In the genomic region with DNA sequence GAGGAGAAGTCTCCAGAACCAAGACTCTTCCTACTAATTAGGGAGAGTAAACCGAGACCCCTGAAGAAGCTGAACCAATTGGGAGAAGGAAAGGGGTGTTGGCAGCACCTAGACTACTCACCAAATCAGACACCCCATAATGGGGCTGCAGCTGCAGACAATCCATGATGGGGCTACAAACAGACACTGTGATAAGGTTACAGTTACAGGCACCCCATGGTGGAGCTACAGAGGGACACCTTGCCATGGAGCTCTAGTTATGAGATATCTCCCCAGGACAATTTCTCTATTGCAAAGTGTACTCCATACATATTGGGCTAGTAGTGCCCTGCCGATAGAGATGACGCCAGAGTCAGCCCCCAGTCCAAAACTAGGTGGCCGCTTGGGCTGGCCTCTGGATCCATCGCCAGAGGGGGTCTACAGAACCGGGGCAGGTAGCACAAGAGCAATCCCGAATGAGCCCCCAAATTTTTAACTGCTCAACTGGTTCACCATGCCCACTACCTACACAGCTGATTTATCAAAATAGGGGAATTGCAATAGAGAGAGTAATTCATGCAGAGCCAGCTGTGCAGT, we compare ENCODE assay signal across 20 cellular contexts.
"Had no signal": no experiment of that assay in that cellular context is flagged by ENCODE, and none has a peak within 500 bp of the region (broad histone marks: within the 10 kb centered on the region; RNA-seq: fewer than 3 reads in every experiment).

No MANE protein-coding gene starts in this region.

- H3K4me1 ChIP-seq: uterus had no signal

- H3K4me3 ChIP-seq: cardiac muscle cell, esophagus muscularis mucosa, gastroesophageal sphincter, transverse colon, uterus had no signal

- FAIRE-seq: endothelial cell of umbilical vein had no signal

- H3K4me3 Mint-ChIP-seq: activated CD8-positive, alpha-beta T cell treated with anti-CD3 and anti-CD28 coated beads, Interleukin-2, amount 10 ng/mL, durations not matched to agents 7 days and 5 days had no signal

- H3K36me3 ChIP-seq: cardiac muscle cell, esophagus muscularis mucosa, gastroesophageal sphincter, transverse colon, uterus had no signal

- H3K27ac Mint-ChIP-seq: activated CD4-positive, alpha-beta T cell treated with anti-CD3 and anti-CD28 coated beads, Interleukin-2, amount 10 ng/mL, durations not matched to agents 24 days and 14 days; activated CD8-positive, alpha-beta T cell treated with anti-CD3 and anti-CD28 coated beads, Interleukin-2, amount 10 ng/mL, durations not matched to agents 7 days and 5 days; activated naive CD4-positive, alpha-beta T cell treated with anti-CD3 and anti-CD28 coated beads, Interleukin-2, amount 50 U/mL, for 72 hours had no signal

- DNase-seq: activated CD4-positive, alpha-beta T cell treated with anti-CD3 and anti-CD28 coated beads, Interleukin-2, amount 10 ng/mL, durations not matched to agents 24 days and 14 days; activated CD4-positive, CD25-positive, alpha-beta regulatory T cell; activated CD8-positive, alpha-beta memory T cell treated with anti-CD3 and anti-CD28 coated beads, Interleukin-2, amount 50 U/mL, for 4 hours; activated CD8-positive, alpha-beta T cell treated with anti-CD3 and anti-CD28 coated beads, Interleukin-2, amount 10 ng/mL, durations not matched to agents 7 days and 5 days; activated effector memory CD4-positive, alpha-beta T cell treated with anti-CD3 and anti-CD28 coated beads, Interleukin-2, amount 50 U/mL, for 16 hours; activated T-cell treated with anti-CD3 and anti-CD28 coated beads, Interleukin-2, amount 50 U/mL, for 4 hours; amygdala; dermis blood vessel endothelial cell; effector memory CD4-positive, alpha-beta T cell; immature natural killer cell; stimulated activated naive CD8-positive, alpha-beta T cell treated with anti-CD3 and anti-CD28 coated beads, Interleukin-15, Interleukin-2, amounts not matched to agents 100 U/mL and 50 U/mL, for 24 hours; substantia nigra; transverse colon; uterus had no signal

- H3K36me3 Mint-ChIP-seq: immature natural killer cell, memory B cell had no signal

- H3K9me3 Mint-ChIP-seq: activated CD4-positive, alpha-beta T cell treated with anti-CD3 and anti-CD28 coated beads, Interleukin-2, amount 10 ng/mL, durations not matched to agents 24 days and 14 days; activated T-cell treated with anti-CD3 and anti-CD28 coated beads, Interleukin-2, amount 50 U/mL, for 4 hours; immature natural killer cell; memory B cell had no signal

- H3K9me3 ChIP-seq: esophagus muscularis mucosa, gastroesophageal sphincter, transverse colon, uterus had no signal

- H3K27me3 ChIP-seq: cardiac muscle cell, esophagus muscularis mucosa, gastroesophageal sphincter, transverse colon, uterus had no signal

- H3K27ac ChIP-seq: cardiac muscle cell, esophagus muscularis mucosa, gastroesophageal sphincter, transverse colon, uterus had no signal

- H3K27me3 Mint-ChIP-seq: activated CD4-positive, alpha-beta T cell treated with anti-CD3 and anti-CD28 coated beads, Interleukin-2, amount 10 ng/mL, durations not matched to agents 24 days and 14 days; memory B cell had no signal

- ATAC-seq: activated CD8-positive, alpha-beta T cell treated with anti-CD3 and anti-CD28 coated beads, Interleukin-2, amount 10 ng/mL, durations not matched to agents 7 days and 5 days; activated naive CD4-positive, alpha-beta T cell treated with anti-CD3 and anti-CD28 coated beads, Interleukin-2, amount 50 U/mL, for 72 hours; activated T-cell treated with anti-CD3 and anti-CD28 coated beads, Interleukin-2, amount 50 U/mL, for 4 hours; gastroesophageal sphincter; stimulated activated naive CD8-positive, alpha-beta T cell treated with anti-CD3 and anti-CD28 coated beads, Interleukin-15, Interleukin-2, amounts not matched to agents 100 U/mL and 50 U/mL, for 24 hours had no signal
